29 cellular contexts compared by ENCODE assay signal in the genomic region with DNA sequence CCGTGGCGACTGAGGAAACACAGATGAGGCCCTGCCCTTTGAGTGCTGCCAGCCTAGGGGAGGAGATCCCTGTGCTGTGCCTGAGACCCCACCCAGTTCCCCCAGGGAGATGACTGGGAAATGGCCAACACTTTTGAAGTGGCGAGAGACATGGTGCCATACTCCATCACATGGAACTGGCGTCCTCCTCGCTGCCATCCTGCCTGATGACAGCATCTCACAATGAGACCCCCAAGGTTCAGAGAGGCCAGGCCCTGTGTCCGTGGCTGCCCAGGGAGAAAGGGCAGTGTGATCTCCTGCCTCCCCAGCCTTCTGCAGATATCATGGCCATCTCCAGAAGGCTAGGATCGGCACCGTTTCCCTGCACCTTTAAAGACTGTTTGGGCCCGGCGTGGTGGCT.
"Had no signal": no experiment of that assay in that cellular context is flagged by ENCODE, and none has a peak within 500 bp of the region (broad histone marks: within the 10 kb centered on the region; RNA-seq: fewer than 3 reads in every experiment).

No MANE protein-coding gene starts in this region.

- H3K36me3 Mint-ChIP-seq: activated naive CD8-positive, alpha-beta T cell had no signal

- H3K27me3 ChIP-seq: brain microvascular endothelial cell, foreskin keratinocyte, gastrocnemius medialis had no signal

- H3K27ac ChIP-seq: brain microvascular endothelial cell, esophagus muscularis mucosa, foreskin keratinocyte, gastrocnemius medialis had no signal

- H3K4me3 ChIP-seq: esophagus muscularis mucosa, gastrocnemius medialis had no signal

- H3K4me3 Mint-ChIP-seq: activated CD4-positive, alpha-beta T cell treated with anti-CD3 and anti-CD28 coated beads for 36 hours; activated CD8-positive, alpha-beta T cell treated with anti-CD3 and anti-CD28 coated beads for 36 hours; activated naive CD8-positive, alpha-beta T cell; activated T-cell treated with anti-CD3 and anti-CD28 coated beads, Interleukin-2, amount 50 U/mL, for 4 hours; activated T-helper 17 cell treated with anti-CD3 and anti-CD28 coated beads, Interleukin-2, amount 50 U/mL, for 72 hours; effector memory CD8-positive, alpha-beta T cell; T-helper 17 cell had no signal

- H3K4me1 Mint-ChIP-seq: activated CD4-positive, alpha-beta T cell treated with anti-CD3 and anti-CD28 coated beads for 36 hours; activated T-helper 17 cell treated with anti-CD3 and anti-CD28 coated beads, Interleukin-2, amount 50 U/mL, for 72 hours had no signal

- ATAC-seq: activated CD4-positive, alpha-beta T cell treated with anti-CD3 and anti-CD28 coated beads for 36 hours; activated CD8-positive, alpha-beta T cell treated with anti-CD3 and anti-CD28 coated beads for 36 hours; activated T-cell treated with anti-CD3 and anti-CD28 coated beads, Interleukin-2, amount 50 U/mL, for 4 hours; activated T-helper 17 cell treated with anti-CD3 and anti-CD28 coated beads, Interleukin-2, amount 50 U/mL, for 72 hours; effector memory CD8-positive, alpha-beta T cell; foreskin keratinocyte; gastrocnemius medialis; T-helper 17 cell had no signal

- H3K36me3 ChIP-seq: brain microvascular endothelial cell, esophagus muscularis mucosa, gastrocnemius medialis had no signal

- H3K4me1 ChIP-seq: gastrocnemius medialis had no signal

- H3K9me3 Mint-ChIP-seq: activated CD8-positive, alpha-beta T cell treated with anti-CD3 and anti-CD28 coated beads for 36 hours; activated T-cell treated with anti-CD3 and anti-CD28 coated beads, Interleukin-2, amount 50 U/mL, for 4 hours; activated T-helper 17 cell treated with anti-CD3 and anti-CD28 coated beads, Interleukin-2, amount 50 U/mL, for 72 hours; effector memory CD8-positive, alpha-beta T cell had no signal

- H3K9me3 ChIP-seq: esophagus muscularis mucosa, gastrocnemius medialis had no signal

- H3K27me3 Mint-ChIP-seq: activated CD4-positive, alpha-beta T cell treated with anti-CD3 and anti-CD28 coated beads for 36 hours; activated CD8-positive, alpha-beta T cell treated with anti-CD3 and anti-CD28 coated beads for 36 hours; activated naive CD8-positive, alpha-beta T cell; activated T-helper 17 cell treated with anti-CD3 and anti-CD28 coated beads, Interleukin-2, amount 50 U/mL, for 72 hours; effector memory CD8-positive, alpha-beta T cell; T-helper 17 cell had no signal

- DNase-seq: activated CD4-positive, alpha-beta T cell treated with anti-CD3 and anti-CD28 coated beads for 36 hours; activated CD4-positive, alpha-beta T cell treated with anti-CD3 and anti-CD28 coated beads, Interleukin-2, amount 50 U/mL, for 1 hour; activated CD4-positive, alpha-beta T cell treated with anti-CD3 and anti-CD28 coated beads, Interleukin-2, amount 50 U/mL, for 48 hours; activated CD4-positive, CD25-positive, alpha-beta regulatory T cell; activated CD4-positive, CD25-positive, alpha-beta regulatory T cell treated with anti-CD3 and anti-CD28 coated beads, Interleukin-2, amount 50 U/mL, for 72 hours; activated CD8-positive, alpha-beta memory T cell treated with anti-CD3 and anti-CD28 coated beads for 24 hours; activated CD8-positive, alpha-beta T cell treated with anti-CD3 and anti-CD28 coated beads for 36 hours; activated effector memory CD4-positive, alpha-beta T cell treated with Interleukin-2 at 50 U/mL for 16 hours; activated gamma-delta T cell treated with Interleukin-2 at 50 U/mL for 16 hours; activated naive CD4-positive, alpha-beta T cell treated with anti-CD3 and anti-CD28 coated beads, Interleukin-2, amount 50 U/mL, for 16 hours; activated naive CD4-positive, alpha-beta T cell treated with Interleukin-2 at 50 U/mL for 16 hours; activated T-cell treated with anti-CD3 and anti-CD28 coated beads, Interleukin-2, amount 50 U/mL, for 4 hours; amniotic stem cell; anterior cingulate cortex; brain microvascular endothelial cell; caudate nucleus; cortex of kidney; dermis blood vessel endothelial cell; effector CD4-positive, alpha-beta T cell; effector memory CD8-positive, alpha-beta T cell; erythroblast; foreskin keratinocyte; gastrocnemius medialis; glutamatergic neuron; T-helper 1 cell; T-helper 17 cell had no signal

- H3K27ac Mint-ChIP-seq: activated CD4-positive, alpha-beta T cell treated with anti-CD3 and anti-CD28 coated beads for 36 hours; activated CD8-positive, alpha-beta T cell treated with anti-CD3 and anti-CD28 coated beads for 36 hours; activated naive CD8-positive, alpha-beta T cell; activated T-helper 17 cell treated with anti-CD3 and anti-CD28 coated beads, Interleukin-2, amount 50 U/mL, for 72 hours; effector memory CD8-positive, alpha-beta T cell; T-helper 17 cell had no signal
